ENCODE assay signal across 15 cellular contexts in the genomic region with DNA sequence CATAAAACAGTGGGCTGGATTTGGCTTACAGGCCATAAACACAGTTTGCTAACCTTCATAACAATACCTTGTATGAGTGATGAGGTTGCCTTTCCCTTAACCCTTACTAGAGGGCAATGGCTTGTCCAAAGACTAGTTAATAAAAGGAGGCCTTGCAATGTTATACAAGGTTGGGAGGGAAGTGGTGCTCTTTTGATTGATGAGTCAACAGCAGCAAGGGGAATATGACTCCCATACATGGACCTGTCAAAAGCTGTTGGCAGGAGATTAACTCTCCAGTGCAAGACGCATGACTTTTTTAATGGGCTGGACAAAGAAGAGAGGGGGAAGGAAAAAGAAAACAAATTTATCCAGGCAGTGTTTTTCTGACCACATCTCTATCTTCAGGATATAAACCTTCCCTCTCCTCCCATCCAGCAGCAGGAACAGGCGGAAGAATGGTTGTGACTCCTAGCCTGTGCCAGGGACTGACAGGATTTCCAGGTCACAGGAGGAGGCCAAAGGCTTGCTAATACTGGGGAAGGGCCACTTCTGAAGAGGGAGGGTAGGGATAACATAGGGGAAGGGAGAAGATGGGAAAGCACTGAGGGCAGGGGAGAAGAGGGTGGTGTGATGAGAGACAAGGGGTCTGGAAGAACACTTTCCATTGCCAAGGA. TPM values are rescaled to one million over a fixed set of nuclear protein-coding genes. Genes with fewer than 3 reads are reported as not detected.
DNase-seq lines count a peak whose midpoint lies in the region; TF ChIP-seq lines count a peak whose summit lies in the region.
"Had no signal": no experiment of that assay in that cellular context is flagged by ENCODE, and none has a peak within 500 bp of the region (broad histone marks: within the 10 kb centered on the region; RNA-seq: fewer than 3 reads in every experiment).

No MANE protein-coding gene starts in this region.

- TF ChIP-seq CTCF in choroid plexus epithelial cell (conservative IDR thresholded peaks at IDR 0.05; ENCODE audit: low read depth, low read length): no peak

- peak; percentile 60 for DNase-seq in EH (ENCODE audit: low read depth)
- peak; percentile 97 for DNase-seq in M059J (ENCODE audit: low read depth)
- DNase-seq in choroid plexus epithelial cell (ENCODE audit: low read depth): peak; percentile 80
- DNase-seq in lung microvascular endothelial cell (ENCODE audit: low read depth in 2 of 2): peak; percentile 22 to 82
- no peak for DNase-seq in Kasumi-1 (lab: John Stamatoyannopoulos, UW)
- no peak for DNase-seq in activated CD4-positive, alpha-beta T cell treated with anti-CD3 and anti-CD28 coated beads, Interleukin-2, amount 50 U/mL, for 4 hours
- DNase-seq in effector CD4-positive, alpha-beta T cell: no peak
- no peak for DNase-seq in NAMALWA (ENCODE audit: low spot score)
- DNase-seq: activated effector memory CD4-positive, alpha-beta T cell treated with Interleukin-2 at 50 U/mL for 16 hours; KG1; naive B cell; stomach; T-cell had no signal

- no peak overlapping the region for H3K4me3 ChIP-seq in choroid plexus epithelial cell (ENCODE audit: low read depth, low read length)
- H3K4me3 ChIP-seq: BLaER1, esophagus muscularis mucosa, stomach had no signal

RNA-seq across cellular contexts. Expression of a gene that starts 35.2 kb away (rescaled TPM):
- total RNA-seq in M059J (2014; rRNA removed; shearing (Covaris generic)): 0.44 and 3.0 TPM in 2 replicates
- not detected in 2 replicates for total RNA-seq in lung microvascular endothelial cell
- total RNA-seq: esophagus muscularis mucosa, T-cell had no signal

Comparison
In these comparisons a context has a peak if more than half of its experiments do, and no peak if none do; other contexts are left out.
1. DNase-seq: peak in EH (single experiment), M059J (single experiment), choroid plexus epithelial cell (single experiment) and lung microvascular endothelial cell (2 of 2); none in Kasumi-1 (0 of 2), activated CD4-positive, alpha-beta T cell treated with anti-CD3 and anti-CD28 coated beads, Interleukin-2, amount 50 U/mL, for 4 hours (0 of 2), effector CD4-positive, alpha-beta T cell (single experiment) and NAMALWA (single experiment).